In genomic region chr11:95098826-95099225, GRCh38 we compare ENCODE assay signal across 31 cellular contexts. TPM values are rescaled to one million over a fixed set of nuclear protein-coding genes. Genes with fewer than 3 reads are reported as not detected.
"Had no signal": no experiment of that assay in that cellular context is flagged by ENCODE, and none has a peak within 500 bp of the region (broad histone marks: within the 10 kb centered on the region; RNA-seq: fewer than 3 reads in every experiment).

No MANE protein-coding gene starts in this region.

- H3K27ac ChIP-seq: epithelial cell of prostate, gastroesophageal sphincter, heart right ventricle, left ventricle myocardium inferior, lower lobe of right lung, neutrophil, parathyroid adenoma, right atrium auricular region, spleen, thoracic aorta, tibial nerve, upper lobe of right lung, uterus had no signal

- ATAC-seq: esophagus mucosa; gastroesophageal sphincter; heart right ventricle; left cardiac atrium; natural killer cell treated with Interleukin-12 subunit alpha and Interleukin-12 subunit beta and Interleukin-15 and Interleukin-18, amount 100 ng/mL, for 72 hours; sciatic nerve; stimulated activated naive B cell treated with anti-CD40 and anti-IgM and Interleukin-4, amounts not matched to agents 10 μg/mL and 1 μg/mL and 100 μg/mL, for 72 hours; upper lobe of right lung had no signal

- H3K4me1 ChIP-seq: upper lobe of right lung had no signal

- DNase-seq: effector CD8-positive, alpha-beta T cell; endodermal cell; foreskin fibroblast; glutamatergic neuron; heart right ventricle; hippocampal formation; left cardiac atrium; left ventricle myocardium inferior; lower lobe of right lung; naive B cell; spleen; stimulated activated CD4-positive, alpha-beta T cell treated with anti-CD3 and anti-CD28 coated beads, Interleukin-4, amount 100 ng/mL, for 4 hours; stimulated activated naive B cell treated with anti-CD40 and anti-IgM and Interleukin-4, amounts not matched to agents 10 μg/mL and 1 μg/mL and 100 μg/mL, for 72 hours; upper lobe of right lung; uterus had no signal

- H3K9ac ChIP-seq: parathyroid adenoma had no signal

- H3K9me3 ChIP-seq: gastroesophageal sphincter, heart right ventricle, left ventricle myocardium inferior, lower lobe of right lung, neutrophil, right atrium auricular region, spleen, thoracic aorta, tibial nerve, upper lobe of right lung, uterus had no signal

- H2AFZ ChIP-seq: parathyroid adenoma had no signal

- H3K36me3 ChIP-seq: left ventricle myocardium inferior, lower lobe of right lung, neutrophil, right atrium auricular region, thoracic aorta, upper lobe of right lung, uterus had no signal

- H3K4me3 ChIP-seq: gastroesophageal sphincter, heart right ventricle, left ventricle myocardium inferior, lower lobe of right lung, right atrium auricular region, spleen, thoracic aorta, tibial nerve, upper lobe of right lung, uterus had no signal

- H3K27me3 ChIP-seq: gastroesophageal sphincter, heart right ventricle, right atrium auricular region, spleen, tibial nerve, upper lobe of right lung, uterus had no signal

RNA-seq across cellular contexts. Expression of gene KDM4F, which starts 49.6 kb away (rescaled TPM):
- total RNA-seq: cerebellum; endodermal cell; esophagus mucosa; heart right ventricle; kidney epithelial cell; left cardiac atrium; left ventricle myocardium inferior; lower lobe of right lung; mesenteric fat pad; natural killer cell treated with Interleukin-12 subunit alpha and Interleukin-12 subunit beta and Interleukin-15 and Interleukin-18, amount 100 ng/mL, for 72 hours; neural crest cell; omental fat pad; progenitor cell of endocrine pancreas; right atrium auricular region; sciatic nerve; spleen; thoracic aorta; tibial nerve; upper lobe of right lung; uterus had no signal
